In genomic region chr7:155258233-155258575, GRCh38 we compare ENCODE assay signal across 10 cellular contexts. TPM values are rescaled to one million over a fixed set of nuclear protein-coding genes. Genes with fewer than 3 reads are reported as not detected.
DNase-seq lines count a peak whose midpoint lies in the region; ATAC-seq and TF ChIP-seq lines count a peak whose summit lies in the region.
"Had no signal": no experiment of that assay in that cellular context is flagged by ENCODE, and none has a peak within 500 bp of the region (broad histone marks: within the 10 kb centered on the region; RNA-seq: fewer than 3 reads in every experiment).

No MANE protein-coding gene starts in this region.

- no peaks in the 10 kb centered on the region for H3F3A ChIP-seq in GM23338 (replicated peaks; ENCODE audit: low read depth)

- peaks cover 6 to 7% of the 10 kb centered on the region in 2 donors for H3K4me1 Mint-ChIP-seq in stimulated activated naive B cell treated with anti-CD40 and anti-IgM and Interleukin-4, amounts not matched to agents 10 μg/mL and 1 μg/mL and 100 μg/mL, for 72 hours
- H3K4me1 Mint-ChIP-seq in GM23338: peaks cover 6% of the 10 kb centered on the region; the same call in 2 of the 3 replicates

- H2AFZ ChIP-seq in GM23338: no peak overlapping the region

- peaks cover 8 to 9% of the 10 kb centered on the region in 2 donors for H3K27me3 Mint-ChIP-seq in stimulated activated naive B cell treated with anti-CD40 and anti-IgM and Interleukin-4, amounts not matched to agents 10 μg/mL and 1 μg/mL and 100 μg/mL, for 72 hours
- H3K27me3 Mint-ChIP-seq in GM23338 (ENCODE audit: insufficient read depth, low read depth, poor library complexity): no peaks in the 10 kb centered on the region

- no peaks in the 10 kb centered on the region for H3K79me2 ChIP-seq in GM23338 (replicated peaks; ENCODE audit: insufficient read depth)

- no peaks in the 10 kb centered on the region for H4K20me1 ChIP-seq in GM23338 (replicated peaks; ENCODE audit: insufficient read depth)

- intact Hi-C loops in Right ventricle myocardium superior (cut with DNase I): no loop called here

- no peak overlapping the region for H3K4me3 Mint-ChIP-seq in stimulated activated naive B cell treated with anti-CD40 and anti-IgM and Interleukin-4, amounts not matched to agents 10 μg/mL and 1 μg/mL and 100 μg/mL, for 72 hours
- no peak overlapping the region for H3K4me3 Mint-ChIP-seq in GM23338
- H3K4me3 Mint-ChIP-seq: WTC11 had no signal

- no peaks in the 10 kb centered on the region for H3K9me2 ChIP-seq in GM23338 (ENCODE audit: insufficient read depth)

- no peak for TF ChIP-seq CTCF in HFF-Myc (IDR thresholded peaks at IDR 0.05; ENCODE audit: low read depth, low read length, missing control alignments)
- TF ChIP-seq CTCF in GM23338 (conservative IDR thresholded peaks at IDR 0.05; ENCODE audit: low read depth in 2 of 2): no peak

- H3K27ac Mint-ChIP-seq in stimulated activated naive B cell treated with anti-CD40 and anti-IgM and Interleukin-4, amounts not matched to agents 10 μg/mL and 1 μg/mL and 100 μg/mL, for 72 hours: peak overlapping the region; percentile 51
- no peak overlapping the region for H3K27ac Mint-ChIP-seq in GM23338
- H3K27ac Mint-ChIP-seq: WTC11 had no signal

- no peak overlapping the region for H3K4me3 ChIP-seq in HFF-Myc (replicated peaks; ENCODE audit: low read depth, low read length)
- H3K4me3 ChIP-seq in H7 (ENCODE audit: insufficient read depth, low read depth, low read length): no peak overlapping the region
- no peak overlapping the region for H3K4me3 ChIP-seq in GM23338

- H3K36me3 ChIP-seq in H7 (replicated peaks; ENCODE audit: control insufficient read depth, insufficient read depth, low read length) (no peaks in the 10 kb centered on the region), GM23338 (ENCODE audit: insufficient read depth) (no peaks in the 10 kb centered on the region)

- ATAC-seq in Right ventricle myocardium superior (ENCODE audit: poor library complexity): peak; percentile 84
- ATAC-seq in stimulated activated naive B cell treated with anti-CD40 and anti-IgM and Interleukin-4, amounts not matched to agents 10 μg/mL and 1 μg/mL and 100 μg/mL, for 72 hours (replicated peaks): no peak
- ATAC-seq in GM23338: no peak
- ATAC-seq: WTC11 had no signal

- H3K4me1 ChIP-seq in GM23338 (ENCODE audit: insufficient read depth): no peaks in the 10 kb centered on the region

- no peaks in the 10 kb centered on the region for H3K27me3 ChIP-seq in H7 (ENCODE audit: control insufficient read depth, insufficient read depth, low read length)
- H3K27me3 ChIP-seq in GM23338 (ENCODE audit: insufficient read depth): no peaks in the 10 kb centered on the region

- no peaks in the 10 kb centered on the region for H3K9me3 Mint-ChIP-seq in stimulated activated naive B cell treated with anti-CD40 and anti-IgM and Interleukin-4, amounts not matched to agents 10 μg/mL and 1 μg/mL and 100 μg/mL, for 72 hours
- H3K9me3 Mint-ChIP-seq in GM23338: no peaks in the 10 kb centered on the region
- H3K9me3 Mint-ChIP-seq: WTC11 had no signal

- H3K27ac ChIP-seq in angular gyrus (ENCODE audit: low read depth, low read length) (peak overlapping the region; percentile 25), GM23338 (ENCODE audit: low read depth) (no peak overlapping the region)

- no peak overlapping the region for H3K4me2 ChIP-seq in GM23338

- DNase-seq in HFF-Myc (ENCODE audit: extremely low read depth, low read depth) (peak; percentile 46), Right ventricle myocardium superior (no peak), H7 (no peak), GM23338 (ENCODE audit: low spot score) (no peak), HuH-7.5 (ENCODE audit: low spot score) (no peak)
- no peak for DNase-seq in stimulated activated naive B cell treated with anti-CD40 and anti-IgM and Interleukin-4, amounts not matched to agents 10 μg/mL and 1 μg/mL and 100 μg/mL, for 72 hours
- no peak for DNase-seq in effector CD4-positive, alpha-beta T cell
- DNase-seq: NCI-H2029 treated with DMSO at 0.1 percent for 48 hours had no signal

- H3K36me3 Mint-ChIP-seq in stimulated activated naive B cell treated with anti-CD40 and anti-IgM and Interleukin-4, amounts not matched to agents 10 μg/mL and 1 μg/mL and 100 μg/mL, for 72 hours: no peaks in the 10 kb centered on the region
- H3K36me3 Mint-ChIP-seq in GM23338 (ENCODE audit: low read depth): no peaks in the 10 kb centered on the region
- H3K36me3 Mint-ChIP-seq: WTC11 had no signal

TF ChIP-seq in GM23338, 12 proteins besides CTCF, POLR2A, EP300 and RAD21 (continues in another document):
- TF ChIP-seq EZH2 (IDR thresholded peaks at IDR 0.05; ENCODE audit: low read depth, unreplicated experiment): no peak
- TF ChIP-seq ETS1 (IDR thresholded peaks at IDR 0.05): no peak
- no peak for TF ChIP-seq ZNF331 (CRISPR knock-in tag; IDR thresholded peaks at IDR 0.05; ENCODE audit: low read depth)
- no peak for TF ChIP-seq EZH2phosphoT487 (IDR thresholded peaks at IDR 0.05; ENCODE audit: unreplicated experiment)
- no peak for TF ChIP-seq ZNF462 (CRISPR knock-in tag; IDR thresholded peaks at IDR 0.05)
- TF ChIP-seq JUNB (IDR thresholded peaks at IDR 0.05; ENCODE audit: unreplicated experiment): no peak
- no peak for TF ChIP-seq ZNF114 (CRISPR knock-in tag; IDR thresholded peaks at IDR 0.05)

RNA-seq across cellular contexts. Expression of gene INSIG1, which starts 39.5 kb away (rescaled TPM):
- 6.9 TPM for total RNA-seq in Right ventricle myocardium superior
- total RNA-seq in H7 (2014; rRNA removed; shearing (Covaris generic)): 91.7 and 114 TPM in 2 replicates
- 106 and 131 TPM in 2 replicates for total RNA-seq in GM23338 (2014; rRNA removed; shearing (Covaris generic))
- polyA plus RNA-seq in GM23338 (2016; fragmentation: Nextera tagmentation; extraction: Ambion mirVana): 70.3 and 71.5 TPM in 2 replicates

Comparison
In these comparisons a context has a peak if more than half of its experiments do, and no peak if none do; other contexts are left out.
1. RNA of gene INSIG1, which starts 39.5 kb away (total RNA-seq): 106 to 131 TPM in GM23338 and 91.7 to 114 TPM in H7; 6.9 TPM in Right ventricle myocardium superior (single experiment); every median in the first group is over 10 times any median in the second.